5 cellular contexts compared by ENCODE assay signal in genomic region chr10:47723362-47723761, GRCh38. TPM values are rescaled to one million over a fixed set of nuclear protein-coding genes. Genes with fewer than 3 reads are reported as not detected.
"Had no signal": no experiment of that assay in that cellular context is flagged by ENCODE, and none has a peak within 500 bp of the region (broad histone marks: within the 10 kb centered on the region; RNA-seq: fewer than 3 reads in every experiment).

No MANE protein-coding gene starts in this region.

RNA-seq across cellular contexts. Expression of gene SYT15B, which starts 40.0 kb away (rescaled TPM):
- total RNA-seq: hepatocyte, mammary epithelial cell, myocyte had no signal
- polyA plus RNA-seq: immature natural killer cell, keratinocyte had no signal
